In genomic region chr22:38694945-38695344, GRCh38 we compare ENCODE assay signal across 19 cellular contexts. TPM values are rescaled to one million over a fixed set of nuclear protein-coding genes. Genes with fewer than 3 reads are reported as not detected.
DNase-seq lines count a peak whose midpoint lies in the region; ATAC-seq, FAIRE-seq and TF ChIP-seq lines count a peak whose summit lies in the region.
"Had no signal": no experiment of that assay in that cellular context is flagged by ENCODE, and none has a peak within 500 bp of the region (broad histone marks: within the 10 kb centered on the region; RNA-seq: fewer than 3 reads in every experiment).

No MANE protein-coding gene starts in this region.

- no peaks in the 10 kb centered on the region for H3K9me3 ChIP-seq in hepatocyte (ENCODE audit: low read depth)
- no peaks in the 10 kb centered on the region for H3K9me3 ChIP-seq in kidney (ENCODE audit: control insufficient read depth in 1 of 2, low read length in 2 of 2)
- H3K9me3 ChIP-seq: right atrium auricular region had no signal

- BruUV-seq in MCF 10A (replicated peaks; lab: Mats Ljungman, UMichigan) = no TSS peak

- H3K27me3 ChIP-seq in hepatocyte = no peaks in the 10 kb centered on the region
- H3K27me3 ChIP-seq: neural progenitor cell, right atrium auricular region had no signal

- H3K9me2 ChIP-seq in hepatocyte (replicated peaks; ENCODE audit: insufficient read depth) = no peaks in the 10 kb centered on the region

- H3K79me2 ChIP-seq in hepatocyte = peaks cover 94% of the 10 kb centered on the region

- H3K4me2 ChIP-seq in hepatocyte = peak overlapping the region; percentile 88
- H3K4me2 ChIP-seq: neural progenitor cell had no signal

- WGBS in hepatocyte (ENCODE audit: low lambda C conversion rate, missing lambda C conversion rate) = 63% methylated on average over 3 of the region's 3 CpGs

- no peaks in the 10 kb centered on the region for H3K9me3 Mint-ChIP-seq in activated T-cell treated with anti-CD3 and anti-CD28 coated beads, Interleukin-2, amount 50 U/mL, for 72 hours
- no peaks in the 10 kb centered on the region for H3K9me3 Mint-ChIP-seq in activated naive CD4-positive, alpha-beta T cell treated with anti-CD3 and anti-CD28 coated beads, Interleukin-2, amount 50 U/mL, for 72 hours
- H3K9me3 Mint-ChIP-seq in type B pancreatic cell = no peaks in the 10 kb centered on the region
- no peaks in the 10 kb centered on the region for H3K9me3 Mint-ChIP-seq in MCF 10A (ENCODE audit: unreplicated experiment)
- H3K9me3 Mint-ChIP-seq: neural progenitor cell had no signal

- TF ChIP-seq CTCF in hepatocyte (IDR thresholded peaks at IDR 0.05; ENCODE audit: poor library complexity) (no peak), type B pancreatic cell (conservative IDR thresholded peaks at IDR 0.05) (no peak), kidney (IDR thresholded peaks at IDR 0.05; ENCODE audit: borderline replicate concordance, extremely low read depth, insufficient read depth) (no peak), MCF 10A (IDR thresholded peaks at IDR 0.05; ENCODE audit: unreplicated experiment) (no peak)

- no peak overlapping the region for H3K4me3 ChIP-seq in hepatocyte
- no peak overlapping the region for H3K4me3 ChIP-seq in kidney (ENCODE audit: low read length in 2 of 2)
- H3K4me3 ChIP-seq: coronary artery, neural progenitor cell, right atrium auricular region had no signal

- no peak overlapping the region for H2AFZ ChIP-seq in hepatocyte
- H2AFZ ChIP-seq: neural progenitor cell had no signal

- H3K36me3 ChIP-seq in hepatocyte (replicated peaks; ENCODE audit: insufficient read depth, low read depth) (no peaks in the 10 kb centered on the region), kidney (ENCODE audit: control insufficient read depth in 1 of 2, insufficient read depth in 2 of 2, low read length in 2 of 2) (no peaks in the 10 kb centered on the region)
- H3K36me3 ChIP-seq: neural progenitor cell had no signal

- CTCF ChIA-PET in MCF 10A (lab: Yijun Ruan, JAX) = interaction anchor here (0.6 kb wide), 1 partner anchor 154 kb away, joined by 4 read pairs; no protein-coding TSS in a partner anchor

- H3K4me1 ChIP-seq in hepatocyte (ENCODE audit: insufficient read depth) (peaks cover 40% of the 10 kb centered on the region), kidney (ENCODE audit: control insufficient read depth in 1 of 2, insufficient read depth in 1 of 2, low read depth in 1 of 2, low read length in 2 of 2) (peaks cover 27 to 28% of the 10 kb centered on the region in 2 donors)

- H3K4me1 Mint-ChIP-seq in activated T-cell treated with anti-CD3 and anti-CD28 coated beads, Interleukin-2, amount 50 U/mL, for 72 hours (ENCODE audit: low read depth) = peaks cover 63% of the 10 kb centered on the region
- peaks cover 45% of the 10 kb centered on the region for H3K4me1 Mint-ChIP-seq in type B pancreatic cell (ENCODE audit: unreplicated experiment)
- H3K4me1 Mint-ChIP-seq in MCF 10A (ENCODE audit: insufficient read depth, unreplicated experiment) = peaks cover 33% of the 10 kb centered on the region

- peak overlapping the region in 1 of 2 donors; percentile 39 for H3K4me3 Mint-ChIP-seq in activated T-cell treated with anti-CD3 and anti-CD28 coated beads, Interleukin-2, amount 50 U/mL, for 72 hours
- H3K4me3 Mint-ChIP-seq in type B pancreatic cell (peak overlapping the region; percentile 47), MCF 10A (ENCODE audit: unreplicated experiment) (no peak overlapping the region)
- H3K4me3 Mint-ChIP-seq: neural progenitor cell had no signal

- peaks cover 14% of the 10 kb centered on the region for H4K20me1 ChIP-seq in hepatocyte (ENCODE audit: insufficient read depth, poor library complexity, severe bottlenecking)

- FAIRE-seq in kidney (lab: Jason Lieb, UNC) = no peak
- FAIRE-seq: H1, TTC549 had no signal

- H3K27ac ChIP-seq in hepatocyte (peak overlapping the region; percentile 100), kidney (ENCODE audit: low read depth in 2 of 2, low read length in 2 of 2) (no peak overlapping the region)
- H3K27ac ChIP-seq: coronary artery, neural progenitor cell, right atrium auricular region had no signal

- peak overlapping the region; percentile 52 for H3K27ac Mint-ChIP-seq in activated T-cell treated with anti-CD3 and anti-CD28 coated beads, Interleukin-2, amount 50 U/mL, for 72 hours
- H3K27ac Mint-ChIP-seq in activated naive CD4-positive, alpha-beta T cell treated with anti-CD3 and anti-CD28 coated beads, Interleukin-2, amount 50 U/mL, for 72 hours = peak overlapping the region; percentile 63 to 90
- H3K27ac Mint-ChIP-seq in type B pancreatic cell (peak overlapping the region; percentile 92), MCF 10A (ENCODE audit: low read depth, unreplicated experiment) (no peak overlapping the region)
- H3K27ac Mint-ChIP-seq: neural progenitor cell had no signal

- DNase-seq in activated T-cell treated with anti-CD3 and anti-CD28 coated beads, Interleukin-2, amount 50 U/mL, for 72 hours = no peak
- no peak for DNase-seq in activated T-cell treated with anti-CD3 and anti-CD28 coated beads, Interleukin-2, amount 50 U/mL, for 48 hours
- DNase-seq in activated naive CD4-positive, alpha-beta T cell treated with anti-CD3 and anti-CD28 coated beads, Interleukin-2, amount 50 U/mL, for 72 hours (ENCODE audit: low spot score in 2 of 2) = no peak
- DNase-seq in hepatocyte (ENCODE audit: low spot score) (peak; percentile 64), type B pancreatic cell (ENCODE audit: extremely low spot score, unreplicated experiment) (no peak), kidney (no peak), MCF 10A (ENCODE audit: unreplicated experiment) (no peak)
- DNase-seq: amniotic stem cell; IMR-90; mammary epithelial cell; NCI-H1092 treated with DMSO at 0.1 percent for 48 hours; SIG-M5; stimulated activated CD8-positive, alpha-beta memory T cell treated with anti-CD3 and anti-CD28 coated beads, Interleukin-4, amount 100 ng/mL, for 48 hours had no signal

- peaks cover 14 to 50% of the 10 kb centered on the region in 2 donors for H3K36me3 Mint-ChIP-seq in activated T-cell treated with anti-CD3 and anti-CD28 coated beads, Interleukin-2, amount 50 U/mL, for 72 hours (ENCODE audit: insufficient read depth in 2 of 2)
- peaks cover 38 to 57% of the 10 kb centered on the region in 2 donors for H3K36me3 Mint-ChIP-seq in activated naive CD4-positive, alpha-beta T cell treated with anti-CD3 and anti-CD28 coated beads, Interleukin-2, amount 50 U/mL, for 72 hours
- H3K36me3 Mint-ChIP-seq in type B pancreatic cell = peaks cover 26% of the 10 kb centered on the region
- H3K36me3 Mint-ChIP-seq in MCF 10A (ENCODE audit: insufficient read depth, unreplicated experiment) = peaks cover 54% of the 10 kb centered on the region

- no peak overlapping the region for H3K9ac ChIP-seq in kidney (ENCODE audit: low read length in 2 of 2)
- H3K9ac ChIP-seq: neural progenitor cell had no signal

- H3K27me3 Mint-ChIP-seq in activated T-cell treated with anti-CD3 and anti-CD28 coated beads, Interleukin-2, amount 50 U/mL, for 72 hours (ENCODE audit: low read depth) = no peaks in the 10 kb centered on the region
- H3K27me3 Mint-ChIP-seq in type B pancreatic cell = no peaks in the 10 kb centered on the region
- no peaks in the 10 kb centered on the region for H3K27me3 Mint-ChIP-seq in MCF 10A (ENCODE audit: insufficient read depth, unreplicated experiment)

- ATAC-seq in activated T-cell treated with anti-CD3 and anti-CD28 coated beads, Interleukin-2, amount 50 U/mL, for 72 hours (replicated peaks in 1 of 2) = no peak
- ATAC-seq in activated naive CD4-positive, alpha-beta T cell treated with anti-CD3 and anti-CD28 coated beads, Interleukin-2, amount 50 U/mL, for 72 hours = no peak
- no peak for ATAC-seq in GM18519 (IDR thresholded peaks at IDR 0.05; ENCODE audit: low FRiP score, unreplicated experiment)

- intact Hi-C loops in kidney (cut with DNase I) (no loop called here), MCF 10A (cut with micrococcal nuclease) (no loop called here)

- POLR2A ChIA-PET in MCF 10A (lab: Yijun Ruan, JAX) = interaction anchor here (1.0 to 8.7 kb wide), 4 partner anchors 8 to 38 kb away, joined by 3 to 223 read pairs (median 61); partner anchors contain the start of genes GTPBP1 and TOMM22

RNA-seq across cellular contexts. Expression of gene JOSD1, which starts 5.8 kb away (rescaled TPM):
- total RNA-seq in activated T-cell treated with anti-CD3 and anti-CD28 coated beads, Interleukin-2, amount 50 U/mL, for 72 hours = 100 to 1,000 TPM; 144 to 161 TPM
- total RNA-seq in activated naive CD4-positive, alpha-beta T cell treated with anti-CD3 and anti-CD28 coated beads, Interleukin-2, amount 50 U/mL, for 72 hours = 10 to 100 TPM; 70.0 to 79.0 TPM
- total RNA-seq in hepatocyte (76.0 and 104 TPM in 2 replicates), type B pancreatic cell (ENCODE audit: low replicate concordance) (43.4 and 51.8 TPM in 2 replicates), kidney (42.8 TPM), MCF 10A (2022) (84.9 and 86.9 TPM in 2 replicates)
- polyA plus RNA-seq in hepatocyte (15.8 and 18.6 TPM in 2 replicates), kidney (ENCODE audit: insufficient read depth, low read depth, low replicate concordance) (12.8 TPM)

RNA-seq across cellular contexts. Expression of gene GTPBP1, which starts 10.8 kb away (rescaled TPM):
- total RNA-seq in activated T-cell treated with anti-CD3 and anti-CD28 coated beads, Interleukin-2, amount 50 U/mL, for 72 hours = 100 to 1,000 TPM in 1 of 2 donors, 10 to 100 TPM in 1; 96.8 to 127 TPM
- total RNA-seq in activated naive CD4-positive, alpha-beta T cell treated with anti-CD3 and anti-CD28 coated beads, Interleukin-2, amount 50 U/mL, for 72 hours = 100 to 1,000 TPM; 109 to 142 TPM
- total RNA-seq in hepatocyte = 26.0 and 36.8 TPM in 2 replicates
- polyA plus RNA-seq in hepatocyte = 28.6 and 30.8 TPM in 2 replicates
- total RNA-seq in type B pancreatic cell (ENCODE audit: low replicate concordance) = 47.1 and 60.1 TPM in 2 replicates
- total RNA-seq in kidney = 52.0 TPM
- 11.7 TPM for polyA plus RNA-seq in kidney (ENCODE audit: insufficient read depth, low read depth, low replicate concordance)
- 62.5 and 66.4 TPM in 2 replicates for total RNA-seq in MCF 10A (2022)

RNA-seq across cellular contexts. Expression of gene TOMM22, which starts 13.2 kb away (rescaled TPM):
- 10 to 100 TPM; 65.4 to 67.1 TPM for total RNA-seq in activated T-cell treated with anti-CD3 and anti-CD28 coated beads, Interleukin-2, amount 50 U/mL, for 72 hours
- total RNA-seq in activated naive CD4-positive, alpha-beta T cell treated with anti-CD3 and anti-CD28 coated beads, Interleukin-2, amount 50 U/mL, for 72 hours = 100 to 1,000 TPM; 116 to 120 TPM
- total RNA-seq in hepatocyte (57.7 and 76.3 TPM in 2 replicates), type B pancreatic cell (ENCODE audit: low replicate concordance) (80.8 and 91.6 TPM in 2 replicates), kidney (55.0 TPM), MCF 10A (2022) (60.4 and 71.5 TPM in 2 replicates)
- polyA plus RNA-seq in hepatocyte (70.6 and 80.3 TPM in 2 replicates), kidney (ENCODE audit: insufficient read depth, low read depth, low replicate concordance) (103 TPM)

RNA-seq across cellular contexts. Expression of gene CBY1, which starts 38.5 kb away (rescaled TPM):
- total RNA-seq in activated T-cell treated with anti-CD3 and anti-CD28 coated beads, Interleukin-2, amount 50 U/mL, for 72 hours = 10 to 100 TPM; 22.2 to 26.2 TPM
- total RNA-seq in activated naive CD4-positive, alpha-beta T cell treated with anti-CD3 and anti-CD28 coated beads, Interleukin-2, amount 50 U/mL, for 72 hours = 10 to 100 TPM in 1 of 2 donors, 1 to 10 TPM in 1; 5.7 to 19.0 TPM
- total RNA-seq in hepatocyte (19.7 and 20.5 TPM in 2 replicates), type B pancreatic cell (ENCODE audit: low replicate concordance) (48.9 and 53.5 TPM in 2 replicates), kidney (36.0 TPM), MCF 10A (2022) (40.6 and 42.1 TPM in 2 replicates)
- polyA plus RNA-seq in hepatocyte (35.8 and 39.4 TPM in 2 replicates), kidney (ENCODE audit: insufficient read depth, low read depth, low replicate concordance) (67.2 TPM)

RNA-seq across cellular contexts. Expression of gene FAM227A, which starts 38.8 kb away (rescaled TPM):
- under 1 TPM; 0.28 to 0.34 TPM for total RNA-seq in activated T-cell treated with anti-CD3 and anti-CD28 coated beads, Interleukin-2, amount 50 U/mL, for 72 hours
- total RNA-seq in activated naive CD4-positive, alpha-beta T cell treated with anti-CD3 and anti-CD28 coated beads, Interleukin-2, amount 50 U/mL, for 72 hours = 1 to 10 TPM in 1 of 2 donors, under 1 TPM in 1; 0.37 to 1.2 TPM
- 1.1 and 2.9 TPM in 2 replicates for total RNA-seq in hepatocyte
- polyA plus RNA-seq in hepatocyte = 0.51 and 2.3 TPM in 2 replicates
- 5.0 and 11.2 TPM in 2 replicates for total RNA-seq in type B pancreatic cell (ENCODE audit: low replicate concordance)
- 3.4 TPM for total RNA-seq in kidney
- 0.80 TPM for polyA plus RNA-seq in kidney (ENCODE audit: insufficient read depth, low read depth, low replicate concordance)
- 2.3 and 2.6 TPM in 2 replicates for total RNA-seq in MCF 10A (2022)
